Comparison of ENCODE assay signal across 9 cellular contexts in the genomic region with DNA sequence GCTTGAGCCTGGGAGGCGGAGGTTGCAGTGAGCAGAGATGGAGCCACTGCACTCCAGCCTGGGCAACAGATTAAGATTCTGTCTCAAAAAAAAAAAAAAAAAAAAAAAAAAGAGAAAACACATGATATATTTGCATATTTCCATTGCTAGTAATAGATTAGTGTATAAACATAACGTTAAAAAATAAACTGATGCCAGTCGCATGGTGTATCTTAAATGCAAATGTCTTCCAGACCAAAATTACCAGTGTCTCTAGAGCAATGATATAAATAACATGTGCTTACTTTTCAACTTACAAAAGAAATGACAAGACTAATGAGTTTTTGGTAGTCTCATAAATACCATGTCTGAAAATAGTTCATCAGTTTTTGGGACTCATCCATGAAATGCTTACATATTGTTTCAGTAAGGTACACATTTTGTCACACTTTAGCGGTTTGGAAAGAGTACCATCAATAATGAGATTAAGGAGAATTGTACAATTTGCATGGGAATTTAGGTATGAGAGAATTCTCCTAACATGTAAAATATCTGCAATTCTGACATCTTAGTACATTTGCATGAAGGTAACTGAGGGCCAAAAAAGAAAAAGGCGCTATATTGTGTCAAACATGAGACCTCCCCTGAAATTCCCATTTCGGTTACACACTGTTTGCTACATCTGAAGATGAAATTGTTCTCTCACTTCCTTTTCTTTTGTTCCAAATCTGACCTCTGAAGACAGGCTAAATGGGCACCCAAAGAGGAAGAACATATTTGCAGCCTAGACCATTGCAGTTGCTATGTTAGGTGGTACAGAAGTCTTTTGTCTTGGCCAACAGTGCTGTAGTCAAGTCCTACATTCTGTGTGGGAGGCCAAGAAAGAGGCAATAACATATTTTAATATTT. TPM values are rescaled to one million over a fixed set of nuclear protein-coding genes. Genes with fewer than 3 reads are reported as not detected.
DNase-seq lines count a peak whose midpoint lies in the region; ATAC-seq and TF ChIP-seq lines count a peak whose summit lies in the region.
"Had no signal": no experiment of that assay in that cellular context is flagged by ENCODE, and none has a peak within 500 bp of the region (broad histone marks: within the 10 kb centered on the region; RNA-seq: fewer than 3 reads in every experiment).

No MANE protein-coding gene starts in this region.

- no CpG with 5 or more reads among the region's 6 CpGs for WGBS in trophoblast cell (ENCODE audit: extremely low coverage, insufficient coverage, insufficient read length)

- H3K27ac ChIP-seq in HL-60 (replicated peaks) (no peak overlapping the region), trophoblast cell (ENCODE audit: low read depth, low read length) (no peak overlapping the region), vagina (no peak overlapping the region)
- no peak overlapping the region for H3K27ac ChIP-seq in CD8-positive, alpha-beta T cell (ENCODE audit: low read depth, low read length)

- POLR2A ChIA-PET in T-cell (lab: Charles Lee) = interaction anchor here in 1 of 2 donors (0.6 kb wide), 1 partner anchor 374 kb away, joined by 3 read pairs; no protein-coding TSS in a partner anchor
- POLR2A ChIA-PET in CD8-positive, alpha-beta T cell (lab: Charles Lee) = no interaction called here

- H3K4me1 Mint-ChIP-seq in T-cell = peaks cover 0 to 5% (median 0%) of the 10 kb centered on the region in 3 donors
- no peaks in the 10 kb centered on the region for H3K4me1 Mint-ChIP-seq in CD8-positive, alpha-beta T cell (ENCODE audit: low read depth)

- H3K36me3 ChIP-seq in mucosa of descending colon (ENCODE audit: low read depth) = no peaks in the 10 kb centered on the region
- no peaks in the 10 kb centered on the region for H3K36me3 ChIP-seq in trophoblast cell (ENCODE audit: control insufficient read depth in 1 of 2, insufficient read depth in 2 of 2, low read length in 2 of 2)
- H3K36me3 ChIP-seq in vagina = no peaks in the 10 kb centered on the region
- H3K36me3 ChIP-seq in CD8-positive, alpha-beta T cell (ENCODE audit: insufficient read depth, low read length) = no peaks in the 10 kb centered on the region

- no peak overlapping the region for H3K4me3 ChIP-seq in HL-60 (replicated peaks; ENCODE audit: insufficient read depth, low read length)
- H3K4me3 ChIP-seq in mucosa of descending colon = no peak overlapping the region
- no peak overlapping the region for H3K4me3 ChIP-seq in trophoblast cell (ENCODE audit: low read depth, low read length)
- no peak overlapping the region for H3K4me3 ChIP-seq in vagina
- H3K4me3 ChIP-seq in CD8-positive, alpha-beta T cell (ENCODE audit: low read depth, low read length) = no peak overlapping the region

- CTCF ChIA-PET in T-cell (lab: Charles Lee) = no interaction called here
- CTCF ChIA-PET in CD8-positive, alpha-beta T cell (lab: Charles Lee) = no interaction called here

- H3K79me2 ChIP-seq in trophoblast cell (ENCODE audit: control insufficient read depth, insufficient read depth, low read length, poor library complexity) = no peaks in the 10 kb centered on the region

- H3K9me3 ChIP-seq in mucosa of descending colon (no peaks in the 10 kb centered on the region), trophoblast cell (ENCODE audit: insufficient read depth, low read depth, low read length) (peaks cover 1% of the 10 kb centered on the region), vagina (no peaks in the 10 kb centered on the region)
- H3K9me3 ChIP-seq in CD8-positive, alpha-beta T cell (ENCODE audit: low read length) = no peaks in the 10 kb centered on the region

- intact Hi-C loops in mucosa of descending colon (cut with DNase I, micrococcal nuclease) (no loop called here), vagina (cut with DNase I) (no loop called here)
- intact Hi-C loops in CD8-positive, alpha-beta T cell (cut with DNase I, micrococcal nuclease) = no loop called here

- H3K9ac ChIP-seq in trophoblast cell (ENCODE audit: low read length) = no peak overlapping the region

- TF ChIP-seq CTCF in HL-60 (IDR thresholded peaks at IDR 0.05; ENCODE audit: insufficient read depth, low read length) (no peak), mucosa of descending colon (IDR thresholded peaks at IDR 0.05) (no peak), vagina (IDR thresholded peaks at IDR 0.05) (no peak)
- no peak for TF ChIP-seq CTCF in CD8-positive, alpha-beta T cell (IDR thresholded peaks at IDR 0.05)

- peaks cover 0 to 4% of the 10 kb centered on the region in 2 donors for H3K27me3 Mint-ChIP-seq in T-cell
- no peaks in the 10 kb centered on the region for H3K27me3 Mint-ChIP-seq in CD8-positive, alpha-beta T cell (ENCODE audit: low read depth)

- no peak overlapping the region for H2AFZ ChIP-seq in trophoblast cell (ENCODE audit: insufficient read depth, low read length, poor library complexity)

- H3K14ac ChIP-seq in trophoblast cell (ENCODE audit: low read length) = no peak overlapping the region

- H4K8ac ChIP-seq in trophoblast cell (ENCODE audit: low read depth, low read length) = no peak overlapping the region

- H3K23ac ChIP-seq in trophoblast cell (ENCODE audit: low read length) = no peak overlapping the region

- H2BK12ac ChIP-seq in trophoblast cell (ENCODE audit: low read length) = no peak overlapping the region

- H3K27ac Mint-ChIP-seq in T-cell = no peak overlapping the region
- no peak overlapping the region for H3K27ac Mint-ChIP-seq in CD8-positive, alpha-beta T cell

- H3K9me3 Mint-ChIP-seq in T-cell = peaks cover 0 to 8% (median 8%) of the 10 kb centered on the region in 3 donors
- H3K9me3 Mint-ChIP-seq in CD8-positive, alpha-beta T cell = no peaks in the 10 kb centered on the region

- no peak overlapping the region for H3K4me2 ChIP-seq in trophoblast cell (ENCODE audit: low read length)

- DNase-seq in HL-60 (ENCODE audit: low read depth in 1 of 2, low spot score in 1 of 2) (peak; percentile 1 to 12), mucosa of descending colon (no peak), trophoblast cell (no peak), T-cell (no peak), vagina (ENCODE audit: extremely low spot score in 2 of 2) (no peak)
- no peak for DNase-seq in CD8-positive, alpha-beta T cell
- DNase-seq: NCI-H2171 had no signal

- no peaks in the 10 kb centered on the region for H3K79me1 ChIP-seq in trophoblast cell (ENCODE audit: low read length)

- no peaks in the 10 kb centered on the region for H3K36me3 Mint-ChIP-seq in T-cell
- no peaks in the 10 kb centered on the region for H3K36me3 Mint-ChIP-seq in CD8-positive, alpha-beta T cell

- ATAC-seq in GM18867 (IDR thresholded peaks at IDR 0.05; ENCODE audit: unreplicated experiment) = peak; percentile 74
- ATAC-seq in GM21723 (IDR thresholded peaks at IDR 0.05; ENCODE audit: unreplicated experiment) = peak; percentile 81
- peak; percentile 13 for ATAC-seq in mucosa of descending colon
- no peak for ATAC-seq in T-cell (replicated peaks in 1 of 4)
- ATAC-seq in CD8-positive, alpha-beta T cell = no peak

- H3K27me3 ChIP-seq in HL-60 (ENCODE audit: insufficient read depth, poor library complexity, severe bottlenecking) (no peaks in the 10 kb centered on the region), trophoblast cell (ENCODE audit: insufficient read depth, low read length) (no peaks in the 10 kb centered on the region), vagina (no peaks in the 10 kb centered on the region)
- no peaks in the 10 kb centered on the region for H3K27me3 ChIP-seq in CD8-positive, alpha-beta T cell (ENCODE audit: insufficient read depth, low read length)

- H3K4ac ChIP-seq in trophoblast cell (ENCODE audit: low read depth, low read length) = no peak overlapping the region

- H2BK120ac ChIP-seq in trophoblast cell (ENCODE audit: insufficient read depth, low read length, poor library complexity) = no peak overlapping the region

- no peak overlapping the region for H4K12ac ChIP-seq in trophoblast cell (ENCODE audit: low read depth, low read length)

- no peak overlapping the region for H3K4me3 Mint-ChIP-seq in T-cell
- H3K4me3 Mint-ChIP-seq in CD8-positive, alpha-beta T cell = no peak overlapping the region

- TF ChIP-seq POLR2A in vagina (IDR thresholded peaks at IDR 0.05) = no peak

- no peak overlapping the region for H3K18ac ChIP-seq in trophoblast cell (ENCODE audit: low read length)

- H4K91ac ChIP-seq in trophoblast cell (ENCODE audit: low read depth, low read length) = no peak overlapping the region

- H3K4me1 ChIP-seq in mucosa of descending colon (ENCODE audit: low read depth) (no peaks in the 10 kb centered on the region), trophoblast cell (ENCODE audit: control insufficient read depth in 1 of 2, insufficient read depth in 2 of 2, low read length in 2 of 2) (no peaks in the 10 kb centered on the region), vagina (peaks cover 5% of the 10 kb centered on the region)
- no peaks in the 10 kb centered on the region for H3K4me1 ChIP-seq in CD8-positive, alpha-beta T cell (ENCODE audit: insufficient read depth, low read length)

- H2AK5ac ChIP-seq in trophoblast cell (ENCODE audit: low read length) = no peak overlapping the region

- no peak overlapping the region for H2BK5ac ChIP-seq in trophoblast cell (ENCODE audit: low read depth, low read length, poor library complexity)

RNA-seq across cellular contexts. Expression of a gene that starts 51.5 kb away (rescaled TPM):
- 10 to 100 TPM; 17.2 to 29.4 (median 21.2) TPM for total RNA-seq in mucosa of descending colon
- 94.7 and 97.3 TPM in 2 replicates for polyA plus RNA-seq in trophoblast cell (2013)
- total RNA-seq in T-cell = 100 to 1,000 TPM; 129 to 238 (median 160) TPM
- 20.6 TPM for total RNA-seq in vagina
- total RNA-seq in CD8-positive, alpha-beta T cell = 10 to 100 TPM; 82.5 to 89.5 TPM

Comparison
In these comparisons a context has a peak if more than half of its experiments do, and no peak if none do; other contexts are left out.
1. ATAC-seq: peak in GM18867 (single experiment), GM21723 (single experiment) and mucosa of descending colon (single experiment); none in T-cell (0 of 4) and CD8-positive, alpha-beta T cell (single experiment).
2. DNase-seq: peak in HL-60 (2 of 2); none in mucosa of descending colon (0 of 3), trophoblast cell (0 of 2), T-cell (0 of 34), vagina (0 of 2) and CD8-positive, alpha-beta T cell (0 of 7).